In genomic region chr2:149438260-149438960, GRCh38 we compare ENCODE assay signal across 22 cellular contexts.
DNase-seq lines count a peak whose midpoint lies in the region; ATAC-seq and TF ChIP-seq lines count a peak whose summit lies in the region.
"Had no signal": no experiment of that assay in that cellular context is flagged by ENCODE, and none has a peak within 500 bp of the region (broad histone marks: within the 10 kb centered on the region; RNA-seq: fewer than 3 reads in every experiment).

No MANE protein-coding gene starts in this region.

- H3K36me3 ChIP-seq in right lobe of liver (no peaks in the 10 kb centered on the region), H7 (replicated peaks; ENCODE audit: control insufficient read depth, insufficient read depth, low read length) (no peaks in the 10 kb centered on the region)
- H3K36me3 ChIP-seq: colonic mucosa, neural progenitor cell had no signal

- H3K4me1 ChIP-seq in right lobe of liver, result peaks cover 0 to 4% (median 0%) of the 10 kb centered on the region in 4 donors
- H3K4me1 ChIP-seq: colonic mucosa had no signal

- no peak for TF ChIP-seq POLR2A in right lobe of liver (IDR thresholded peaks at IDR 0.05)

- H3K4me3 ChIP-seq in right lobe of liver (no peak overlapping the region), H7 (ENCODE audit: insufficient read depth, low read depth, low read length) (no peak overlapping the region)
- H3K4me3 ChIP-seq: colonic mucosa, GM23338, neural progenitor cell had no signal

- H3K27me3 Mint-ChIP-seq in activated T-cell treated with anti-CD3 and anti-CD28 coated beads, Interleukin-2, amount 50 U/mL, for 4 hours (ENCODE audit: low read depth), result no peaks in the 10 kb centered on the region

- H3K27ac ChIP-seq in right lobe of liver, result no peak overlapping the region
- H3K27ac ChIP-seq: colonic mucosa, neural progenitor cell had no signal

- intact Hi-C loops in right lobe of liver (cut with DNase I), result no loop called here

- no peaks in the 10 kb centered on the region for H3K9me3 Mint-ChIP-seq in activated T-cell treated with anti-CD3 and anti-CD28 coated beads, Interleukin-2, amount 50 U/mL, for 4 hours
- H3K9me3 Mint-ChIP-seq: GM23338, neural progenitor cell had no signal

- WGBS in right lobe of liver (ENCODE audit: insufficient coverage, low coverage, low lambda C conversion rate, missing lambda C conversion rate), result 47% methylated on average over 3 of the region's 3 CpGs

- H3K36me3 Mint-ChIP-seq in activated T-cell treated with anti-CD3 and anti-CD28 coated beads, Interleukin-2, amount 50 U/mL, for 4 hours (ENCODE audit: insufficient read depth), result no peaks in the 10 kb centered on the region

- no peak overlapping the region for H3K4me3 Mint-ChIP-seq in activated T-cell treated with anti-CD3 and anti-CD28 coated beads, Interleukin-2, amount 50 U/mL, for 4 hours
- H3K4me3 Mint-ChIP-seq: GM23338, neural progenitor cell had no signal

- DNase-seq in NCI-H526 (lab: John Stamatoyannopoulos, UW) (peak; percentile 15 to 51), right lobe of liver (no peak), H7 (no peak), putamen (ENCODE audit: low spot score) (no peak)
- no peak for DNase-seq in activated T-cell treated with anti-CD3 and anti-CD28 coated beads, Interleukin-2, amount 50 U/mL, for 4 hours
- no peak for DNase-seq in activated CD4-positive, alpha-beta T cell treated with anti-CD3 and anti-CD28 coated beads, Interleukin-2, amount 50 U/mL, for 4 hours
- DNase-seq: activated CD4-positive, CD25-positive, alpha-beta regulatory T cell; AML-193; colonic mucosa; glutamatergic neuron; left colon; NCI-H1105 treated with DMSO at 0.1 percent for 48 hours; NCI-H524 treated with DMSO at 0.1 percent for 48 hours; PC-3; SHP77 treated with DMSO at 0.1 percent for 48 hours; stimulated activated CD4-positive, alpha-beta T cell treated with anti-CD3 and anti-CD28 coated beads, Interleukin-12 subunit alpha, Interleukin-12 subunit beta, amount 100 ng/mL, for 4 hours; substantia nigra; T-helper 2 cell had no signal

- no peaks in the 10 kb centered on the region for H3K9me3 ChIP-seq in right lobe of liver
- H3K9me3 ChIP-seq: colonic mucosa had no signal

- H3K4me1 Mint-ChIP-seq in activated T-cell treated with anti-CD3 and anti-CD28 coated beads, Interleukin-2, amount 50 U/mL, for 4 hours (ENCODE audit: low read depth), result no peaks in the 10 kb centered on the region
- H3K4me1 Mint-ChIP-seq: GM23338 had no signal

- no peaks in the 10 kb centered on the region for H3K27me3 ChIP-seq in right lobe of liver
- no peaks in the 10 kb centered on the region for H3K27me3 ChIP-seq in H7 (ENCODE audit: control insufficient read depth, insufficient read depth, low read length)
- H3K27me3 ChIP-seq: colonic mucosa, neural progenitor cell had no signal

- ATAC-seq in GM18868 (IDR thresholded peaks at IDR 0.05; ENCODE audit: unreplicated experiment), result peak; percentile 93
- peak; percentile 74 for ATAC-seq in HG02870 (IDR thresholded peaks at IDR 0.05; ENCODE audit: unreplicated experiment)
- peak; percentile 44 to 76 (median 69) for ATAC-seq in right lobe of liver
- no peak for ATAC-seq in activated T-cell treated with anti-CD3 and anti-CD28 coated beads, Interleukin-2, amount 50 U/mL, for 4 hours
- ATAC-seq: GM23338, left colon, PC-3 had no signal

- no peak for TF ChIP-seq CTCF in right lobe of liver (IDR thresholded peaks at IDR 0.05)

Comparison
In these comparisons a context has a peak if more than half of its experiments do, and no peak if none do; other contexts are left out.
1. ATAC-seq: peak in GM18868 (single experiment), HG02870 (single experiment) and right lobe of liver (4 of 4); none in activated T-cell treated with anti-CD3 and anti-CD28 coated beads, Interleukin-2, amount 50 U/mL, for 4 hours (0 of 2).
2. DNase-seq: peak in NCI-H526 (2 of 2); none in right lobe of liver (0 of 3), H7 (single experiment), activated T-cell treated with anti-CD3 and anti-CD28 coated beads, Interleukin-2, amount 50 U/mL, for 4 hours (single experiment), activated CD4-positive, alpha-beta T cell treated with anti-CD3 and anti-CD28 coated beads, Interleukin-2, amount 50 U/mL, for 4 hours (0 of 2) and putamen (single experiment).